In genomic region chr1:222634180-222635013, GRCh38 we compare ENCODE assay signal across 8 cellular contexts. TPM values are rescaled to one million over a fixed set of nuclear protein-coding genes. Genes with fewer than 3 reads are reported as not detected.
A peak's percentile ranks its signal among the peaks of the same experiment; 100 is the strongest.
DNase-seq lines count a peak whose midpoint lies in the region; ATAC-seq, FAIRE-seq and TF ChIP-seq lines count a peak whose summit lies in the region.

No MANE protein-coding gene starts in this region.

- DNase-seq in GDM1 (lab: John Stamatoyannopoulos, UW) (peak; percentile 64), H4 (ENCODE audit: low spot score) (peak; percentile 69), RCC 7860 (ENCODE audit: low spot score) (peak; percentile 76), trophoblast cell (peak; percentile 92 to 100)
- peak; percentile 2 for DNase-seq in activated T-helper 9 cell treated with anti-CD3 and anti-CD28 coated beads, Interleukin-2, amount 50 U/mL, for 16 hours (ENCODE audit: low read depth)

- H3K36me3 ChIP-seq in Loucy (ENCODE audit: insufficient read depth, low read length) (peaks cover 23% of the 10 kb centered on the region; the same call in 1 of the 2 replicates), gastroesophageal sphincter (peaks cover 0 to 87% of the 10 kb centered on the region in 2 donors), trophoblast cell (ENCODE audit: control insufficient read depth in 1 of 2, insufficient read depth in 2 of 2, low read length in 2 of 2) (peaks cover 15 to 18% of the 10 kb centered on the region in 2 experiments)

- H4K8ac ChIP-seq in trophoblast cell (ENCODE audit: low read depth, low read length): no peak overlapping the region

- H3K4me3 ChIP-seq in Loucy (ENCODE audit: low read length, poor library complexity, severe bottlenecking) (no peak overlapping the region), gastroesophageal sphincter (no peak overlapping the region), trophoblast cell (ENCODE audit: low read depth, low read length) (no peak overlapping the region)

- no peaks in the 10 kb centered on the region for H4K20me1 ChIP-seq in Loucy (ENCODE audit: insufficient read depth, low read length, poor library complexity, severe bottlenecking)

- H3K4me1 ChIP-seq in Loucy (ENCODE audit: insufficient read depth, low read length, poor library complexity, severe bottlenecking) (no peaks in the 10 kb centered on the region), gastroesophageal sphincter (peaks cover 0 to 6% (median 0%) of the 10 kb centered on the region in 3 donors), trophoblast cell (ENCODE audit: control insufficient read depth in 1 of 2, insufficient read depth in 2 of 2, low read length in 2 of 2) (no peaks in the 10 kb centered on the region)

- peak; percentile 80 for FAIRE-seq in RCC 7860 (lab: Jason Lieb, UNC)

- H3K9me3 ChIP-seq in Loucy (ENCODE audit: insufficient read depth, low read depth, low read length) (no peaks in the 10 kb centered on the region), gastroesophageal sphincter (no peaks in the 10 kb centered on the region), trophoblast cell (ENCODE audit: insufficient read depth, low read depth, low read length) (no peaks in the 10 kb centered on the region)

- H3K9me2 ChIP-seq in Loucy (replicated peaks; ENCODE audit: low read depth, low read length): no peaks in the 10 kb centered on the region

- WGBS in gastroesophageal sphincter (ENCODE audit: low coverage in 1 of 2), 2 donors: 34 to 40% methylated on average over 6 to 7 of the region's 7 CpGs
- no CpG with 5 or more reads among the region's 7 CpGs for WGBS in trophoblast cell (ENCODE audit: extremely low coverage, insufficient coverage, insufficient read length)

- no peak overlapping the region for H3K23ac ChIP-seq in trophoblast cell (ENCODE audit: low read length)

- H3K27me3 ChIP-seq in Loucy (ENCODE audit: insufficient read depth, low read length, poor library complexity, severe bottlenecking): no peaks in the 10 kb centered on the region
- H3K27me3 ChIP-seq in gastroesophageal sphincter: no peaks in the 10 kb centered on the region
- no peaks in the 10 kb centered on the region for H3K27me3 ChIP-seq in trophoblast cell (ENCODE audit: insufficient read depth, low read length)

- no peak overlapping the region for H3K18ac ChIP-seq in trophoblast cell (ENCODE audit: low read length)

- TF ChIP-seq CTCF in Loucy (conservative IDR thresholded peaks at IDR 0.05; ENCODE audit: low read length) (peak; percentile 92), gastroesophageal sphincter (IDR thresholded peaks at IDR 0.05) (peak; percentile 85 to 91 (median 88))

- H3K27ac ChIP-seq in gastroesophageal sphincter: no peak overlapping the region
- H3K27ac ChIP-seq in trophoblast cell (ENCODE audit: low read depth, low read length): no peak overlapping the region

- no peak overlapping the region for H2BK120ac ChIP-seq in trophoblast cell (ENCODE audit: insufficient read depth, low read length, poor library complexity)

- H2AFZ ChIP-seq in Loucy (ENCODE audit: low read length): no peak overlapping the region
- no peak overlapping the region for H2AFZ ChIP-seq in trophoblast cell (ENCODE audit: insufficient read depth, low read length, poor library complexity)

- no peak overlapping the region for H3K9ac ChIP-seq in Loucy (ENCODE audit: low read depth, low read length, poor library complexity, severe bottlenecking)
- no peak overlapping the region for H3K9ac ChIP-seq in trophoblast cell (ENCODE audit: low read length)

- ATAC-seq in gastroesophageal sphincter (peak; percentile 74), HG02870 (IDR thresholded peaks at IDR 0.05; ENCODE audit: unreplicated experiment) (no peak)

- H2AK5ac ChIP-seq in trophoblast cell (ENCODE audit: low read length): no peak overlapping the region

- H3K14ac ChIP-seq in trophoblast cell (ENCODE audit: low read length): no peak overlapping the region

- no peaks in the 10 kb centered on the region for H3K79me1 ChIP-seq in trophoblast cell (ENCODE audit: low read length)

- H3K4ac ChIP-seq in trophoblast cell (ENCODE audit: low read depth, low read length): no peak overlapping the region

- H3F3A ChIP-seq in Loucy (ENCODE audit: low read depth): no peaks in the 10 kb centered on the region

- H4K12ac ChIP-seq in trophoblast cell (ENCODE audit: low read depth, low read length): no peak overlapping the region

- no peak for TF ChIP-seq EP300 in gastroesophageal sphincter (IDR thresholded peaks at IDR 0.05)

- H4K91ac ChIP-seq in trophoblast cell (ENCODE audit: low read depth, low read length): no peak overlapping the region

- H3K79me2 ChIP-seq in Loucy (ENCODE audit: insufficient read depth, low read length) (no peaks in the 10 kb centered on the region), trophoblast cell (ENCODE audit: control insufficient read depth, insufficient read depth, low read length, poor library complexity) (no peaks in the 10 kb centered on the region)

- no peak overlapping the region for H2BK5ac ChIP-seq in trophoblast cell (ENCODE audit: low read depth, low read length, poor library complexity)

- no peak overlapping the region for H3K4me2 ChIP-seq in Loucy (ENCODE audit: low read depth, low read length, poor library complexity, severe bottlenecking)
- H3K4me2 ChIP-seq in trophoblast cell (ENCODE audit: low read length): no peak overlapping the region

- no peak for TF ChIP-seq POLR2A in gastroesophageal sphincter (IDR thresholded peaks at IDR 0.05)

- no peak overlapping the region for H2BK12ac ChIP-seq in trophoblast cell (ENCODE audit: low read length)

RNA-seq across cellular contexts. Expression of gene MIA3, which starts 16.5 kb away (rescaled TPM):
- total RNA-seq in H4 (2014; rRNA removed; shearing (Covaris generic)): 26.5 and 30.9 TPM in 2 replicates
- 10 to 100 TPM; 39.4 to 71.0 (median 48.4) TPM for total RNA-seq in gastroesophageal sphincter
- 49.7 and 51.1 TPM in 2 replicates for polyA plus RNA-seq in trophoblast cell (2013)

RNA-seq across cellular contexts. Expression of gene TAF1A, which starts 44.7 kb away (rescaled TPM):
- total RNA-seq in H4 (2014; rRNA removed; shearing (Covaris generic)): 9.2 and 16.3 TPM in 2 replicates
- 1 to 10 TPM; 2.2 to 4.8 (median 3.7) TPM for total RNA-seq in gastroesophageal sphincter
- 5.2 and 6.2 TPM in 2 replicates for polyA plus RNA-seq in trophoblast cell (2013)

Comparison
In these comparisons a context has a peak if more than half of its experiments do, and no peak if none do; other contexts are left out.
1. DNase-seq: peak in every context shown above with its lines; median percentile 96 in trophoblast cell; 76 in RCC 7860; 69 in H4; 64 in GDM1; 2 in activated T-helper 9 cell treated with anti-CD3 and anti-CD28 coated beads, Interleukin-2, amount 50 U/mL, for 16 hours.